In the genomic region with DNA sequence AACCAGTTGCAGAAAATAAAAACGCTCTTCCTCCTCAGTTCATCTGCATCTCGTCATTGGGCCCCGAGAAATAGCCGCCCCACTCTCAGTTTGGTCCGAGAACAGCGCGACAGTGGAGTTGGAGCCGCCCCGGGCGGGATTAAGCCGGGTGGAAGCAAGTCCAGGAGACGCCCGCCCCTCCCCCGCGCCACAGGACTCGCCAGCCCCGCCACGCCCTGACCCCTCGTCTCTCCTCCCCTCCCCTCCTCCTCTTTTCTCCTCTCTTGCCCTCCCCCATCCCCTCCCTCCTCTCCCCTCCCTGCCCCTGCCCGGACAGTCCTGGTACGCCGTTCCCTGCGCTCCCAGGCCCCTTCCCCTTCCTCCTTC, we compare ENCODE assay signal across 11 cellular contexts.
A peak's percentile ranks its signal among the peaks of the same experiment; 100 is the strongest.
DNase-seq lines count a peak whose midpoint lies in the region; ATAC-seq, FAIRE-seq and TF ChIP-seq lines count a peak whose summit lies in the region.
"Had no signal": no experiment of that assay in that cellular context is flagged by ENCODE, and none has a peak within 500 bp of the region (broad histone marks: within the 10 kb centered on the region; RNA-seq: fewer than 3 reads in every experiment).

No MANE protein-coding gene starts in this region.

- peak overlapping the region; percentile 99 for H3K9ac ChIP-seq in mesenchymal stem cell (ENCODE audit: low read length)

- TF ChIP-seq POLR2A in transverse colon (IDR thresholded peaks at IDR 0.05), result peak; percentile 40

- TF ChIP-seq EP300 in transverse colon (IDR thresholded peaks at IDR 0.05; ENCODE audit: low read depth), result no peak

- no peak overlapping the region for H2BK12ac ChIP-seq in mesenchymal stem cell (ENCODE audit: low read length in 2 of 2)

- no peak for ATAC-seq in GM18517 (IDR thresholded peaks at IDR 0.05; ENCODE audit: unreplicated experiment)

- peak overlapping the region; percentile 70 to 85 for H3K18ac ChIP-seq in mesenchymal stem cell (ENCODE audit: low read depth in 1 of 2, low read length in 2 of 2)

- in situ Hi-C loops in transverse colon (cut with MboI; ENCODE audit: low pct_ligation_motif_present in 1 of 4, low pct_unique_long_range_greater_than_20kb in 1 of 4, low sequenced_read_pairs in 3 of 4), result no loop called here

- DNase-seq in DMS79 treated with DMSO at 0.1 percent for 48 hours (lab: John Stamatoyannopoulos, UW), result peak; percentile 11
- DNase-seq in DMS79 (lab: John Stamatoyannopoulos, UW), result no peak
- peak; percentile 27 for DNase-seq in mesenchymal stem cell
- peak; percentile 68 for DNase-seq in transverse colon
- no peak for DNase-seq in dermis blood vessel endothelial cell
- no peak for DNase-seq in GM19239 (ENCODE audit: insufficient read length, low spot score)
- DNase-seq: activated CD4-positive, alpha-beta T cell treated with anti-CD3 and anti-CD28 coated beads, Interleukin-2, amount 50 U/mL, for 48 hours had no signal

- H3K36me3 ChIP-seq in esophagus (ENCODE audit: control insufficient read depth in 2 of 2, insufficient read depth in 2 of 2, low read length in 1 of 2) (no peaks in the 10 kb centered on the region), mesenchymal stem cell (ENCODE audit: control insufficient read depth in 1 of 2, insufficient read depth in 2 of 2, low read depth in 1 of 2, low read length in 2 of 2) (peaks cover 5 to 12% of the 10 kb centered on the region in 2 experiments), transverse colon (no peaks in the 10 kb centered on the region)

- peak overlapping the region; percentile 49 for H2BK120ac ChIP-seq in mesenchymal stem cell (ENCODE audit: low read depth, low read length)

- peak overlapping the region in 1 of 2 experiments; percentile 89 for H3K14ac ChIP-seq in mesenchymal stem cell (ENCODE audit: low read length in 2 of 2)

- H3K9me3 ChIP-seq in esophagus (ENCODE audit: control insufficient read depth in 2 of 2, insufficient read depth in 1 of 2, low read depth in 1 of 2, low read length in 1 of 2) (peaks cover 8 to 16% of the 10 kb centered on the region in 2 donors), mesenchymal stem cell (ENCODE audit: control insufficient read depth, low read length) (no peaks in the 10 kb centered on the region), transverse colon (peaks cover 9 to 14% of the 10 kb centered on the region in 2 donors)

- peak overlapping the region; percentile 88 for H4K8ac ChIP-seq in mesenchymal stem cell (ENCODE audit: low read length)

- no peak overlapping the region for H2BK15ac ChIP-seq in mesenchymal stem cell (ENCODE audit: low read depth, poor library complexity, severe bottlenecking)

- H3K79me1 ChIP-seq in mesenchymal stem cell (replicated peaks; ENCODE audit: low read length, poor library complexity, severe bottlenecking), result no peaks in the 10 kb centered on the region

- H4K91ac ChIP-seq in mesenchymal stem cell (ENCODE audit: low read length), result peak overlapping the region; percentile 86

- H2AK5ac ChIP-seq in mesenchymal stem cell (ENCODE audit: low read length, severe bottlenecking), result no peak overlapping the region

- H2BK5ac ChIP-seq in mesenchymal stem cell (ENCODE audit: low read depth, low read length, poor library complexity, severe bottlenecking), result no peak overlapping the region

- peak overlapping the region; percentile 62 to 65 for H3K27ac ChIP-seq in esophagus (ENCODE audit: low read depth in 2 of 2, low read length in 1 of 2)
- H3K27ac ChIP-seq in mesenchymal stem cell (ENCODE audit: low read length, poor library complexity, severe bottlenecking), result no peak overlapping the region
- H3K27ac ChIP-seq in transverse colon, result peak overlapping the region; percentile 76 to 86 (median 80)
- H3K27ac ChIP-seq: 22Rv1 had no signal

- H3K4me1 ChIP-seq in esophagus (ENCODE audit: control insufficient read depth in 2 of 2, insufficient read depth in 2 of 2, low read length in 1 of 2) (no peaks in the 10 kb centered on the region), mesenchymal stem cell (ENCODE audit: control insufficient read depth, insufficient read depth, low read depth, low read length) (peaks cover 12% of the 10 kb centered on the region), transverse colon (peaks cover 0 to 12% (median 5%) of the 10 kb centered on the region in 4 donors)

- intact Hi-C loops in transverse colon (cut with DNase I; ENCODE audit: low total_unique reads), result no loop called here

- WGBS in esophagus, 2 donors, result 6 to 11% methylated on average over 18 to 23 of the region's 23 CpGs
- 13% methylated on average over 20 of the region's 23 CpGs for WGBS in mesenchymal stem cell
- WGBS in transverse colon (ENCODE audit: low coverage in 1 of 2), 2 donors, result 37% methylated on average over 22 of the region's 23 CpGs; no CpG with 5 or more reads in 1 of the 2 donors

- H3K23ac ChIP-seq in mesenchymal stem cell (ENCODE audit: low read length in 2 of 2), result no peak overlapping the region

- H3K4me2 ChIP-seq in mesenchymal stem cell (ENCODE audit: low read length, poor library complexity, severe bottlenecking), result peak overlapping the region; percentile 87

- H3K4me3 ChIP-seq in esophagus (ENCODE audit: low read depth in 1 of 2, low read length in 2 of 2) (peak overlapping the region; percentile 41 to 54), mesenchymal stem cell (ENCODE audit: insufficient read depth in 1 of 2, low read depth in 1 of 2, low read length in 2 of 2) (peak overlapping the region; percentile 51 to 86), transverse colon (peak overlapping the region; percentile 14 to 48 (median 31))

- TF ChIP-seq CTCF in transverse colon (IDR thresholded peaks at IDR 0.05), result no peak

- no peaks in the 10 kb centered on the region for H3K27me3 ChIP-seq in esophagus (ENCODE audit: control insufficient read depth in 1 of 2, insufficient read depth in 2 of 2, low read length in 2 of 2)
- peaks cover 0 to 49% of the 10 kb centered on the region in 2 experiments for H3K27me3 ChIP-seq in mesenchymal stem cell (ENCODE audit: control insufficient read depth in 1 of 2, insufficient read depth in 1 of 2, low read length in 2 of 2)
- peaks cover 53% of the 10 kb centered on the region for H3K27me3 ChIP-seq in transverse colon

- H2AFZ ChIP-seq in mesenchymal stem cell (ENCODE audit: low read depth, low read length), result no peak overlapping the region

- H3K4ac ChIP-seq in mesenchymal stem cell (ENCODE audit: low read depth in 1 of 2, low read length in 2 of 2), result no peak overlapping the region

- no peak for FAIRE-seq in GM19239 (lab: Jason Lieb, UNC)
- FAIRE-seq: keratinocyte had no signal

Comparison
In these comparisons a context has a peak if more than half of its experiments do, and no peak if none do; other contexts are left out.
1. DNase-seq: peak in DMS79 treated with DMSO at 0.1 percent for 48 hours (single experiment), mesenchymal stem cell (single experiment) and transverse colon (single experiment); none in DMS79 (single experiment), dermis blood vessel endothelial cell (single experiment) and GM19239 (single experiment).
2. Peak in every context shown above with its lines, with median percentiles within 50 percentile points of each other: H3K4me3 ChIP-seq.